ENCODE assay signal across 11 cellular contexts in genomic region chr5:124524552-124525232, GRCh38.
DNase-seq lines count a peak whose midpoint lies in the region; ATAC-seq lines count a peak whose summit lies in the region.
"Had no signal": no experiment of that assay in that cellular context is flagged by ENCODE, and none has a peak within 500 bp of the region (broad histone marks: within the 10 kb centered on the region; RNA-seq: fewer than 3 reads in every experiment).

No MANE protein-coding gene starts in this region.

- peaks cover 24% of the 10 kb centered on the region for H3K4me1 Mint-ChIP-seq in stimulated activated memory B cell treated with anti-CD40 and anti-IgM and Interleukin-4, amounts not matched to agents 10 μg/mL and 1 μg/mL and 100 μg/mL, for 72 hours

- no peak overlapping the region for H3K4me3 Mint-ChIP-seq in stimulated activated memory B cell treated with anti-CD40 and anti-IgM and Interleukin-4, amounts not matched to agents 10 μg/mL and 1 μg/mL and 100 μg/mL, for 72 hours

- H3K9me3 Mint-ChIP-seq in stimulated activated memory B cell treated with anti-CD40 and anti-IgM and Interleukin-4, amounts not matched to agents 10 μg/mL and 1 μg/mL and 100 μg/mL, for 72 hours: no peaks in the 10 kb centered on the region

- no peak overlapping the region for H3K27ac Mint-ChIP-seq in stimulated activated memory B cell treated with anti-CD40 and anti-IgM and Interleukin-4, amounts not matched to agents 10 μg/mL and 1 μg/mL and 100 μg/mL, for 72 hours

- DNase-seq in NCI-H748 (lab: John Stamatoyannopoulos, UW; ENCODE audit: unreplicated experiment) (peak; percentile 33), NCI-H748 treated with DMSO at 0.1 percent for 48 hours (lab: John Stamatoyannopoulos, UW) (no peak), NCI-H2029 (lab: John Stamatoyannopoulos, UW) (no peak), KG1 (lab: John Stamatoyannopoulos, UW) (no peak), Ammon's horn (ENCODE audit: low spot score) (no peak)
- DNase-seq: activated CD4-positive, alpha-beta T cell treated with anti-CD3 and anti-CD28 coated beads for 1 hour; hypothalamus; NCI-H345 had no signal

- ATAC-seq in HG02623 (IDR thresholded peaks at IDR 0.05; ENCODE audit: unreplicated experiment) (peak; percentile 86), HG03575 (IDR thresholded peaks at IDR 0.05; ENCODE audit: extremely low read depth, insufficient number of reproducible peaks, low FRiP score, unreplicated experiment) (peak; percentile 80)
- ATAC-seq in stimulated activated memory B cell treated with anti-CD40 and anti-IgM and Interleukin-4, amounts not matched to agents 10 μg/mL and 1 μg/mL and 100 μg/mL, for 72 hours: peak; percentile 96

- no peaks in the 10 kb centered on the region for H3K27me3 Mint-ChIP-seq in stimulated activated memory B cell treated with anti-CD40 and anti-IgM and Interleukin-4, amounts not matched to agents 10 μg/mL and 1 μg/mL and 100 μg/mL, for 72 hours

- H3K36me3 Mint-ChIP-seq in stimulated activated memory B cell treated with anti-CD40 and anti-IgM and Interleukin-4, amounts not matched to agents 10 μg/mL and 1 μg/mL and 100 μg/mL, for 72 hours: no peaks in the 10 kb centered on the region
